ENCODE assay signal across 1 cellular context in genomic region chr15:86001200-86001599, GRCh38.
TF ChIP-seq lines count a peak whose summit lies in the region.

No MANE protein-coding gene starts in this region.

TF ChIP-seq in H1, 55 proteins besides CTCF, POLR2A, EP300 and RAD21:
- TF ChIP-seq TAF1 (IDR thresholded peaks at IDR 0.05; ENCODE audit: low read depth, low read length): no peak
- no peak for TF ChIP-seq KDM5A (IDR thresholded peaks at IDR 0.05; ENCODE audit: low read length)
- TF ChIP-seq HDAC2 (IDR thresholded peaks at IDR 0.05; ENCODE audit: borderline replicate concordance in 1 of 2, low read depth in 2 of 2, low read length in 2 of 2): no peak
- TF ChIP-seq CEBPB (IDR thresholded peaks at IDR 0.05; ENCODE audit: low read depth, low read length): no peak
- no peak for TF ChIP-seq EGR1 (IDR thresholded peaks at IDR 0.05; ENCODE audit: borderline replicate concordance, low read depth, low read length)
- TF ChIP-seq TBP (IDR thresholded peaks at IDR 0.05; ENCODE audit: low read depth, low read length): no peak
- no peak for TF ChIP-seq MAX (IDR thresholded peaks at IDR 0.05)
- no peak for TF ChIP-seq SP2 (IDR thresholded peaks at IDR 0.05; ENCODE audit: low read length)
- no peak for TF ChIP-seq YY1 (IDR thresholded peaks at IDR 0.05; ENCODE audit: low read depth, low read length)
- no peak for TF ChIP-seq SIN3A (conservative IDR thresholded peaks at IDR 0.05 in 1 of 2, IDR thresholded peaks at IDR 0.05 in 1 of 2; ENCODE audit: low read depth in 1 of 2, low read length in 2 of 2)
- no peak for TF ChIP-seq SAP30 (IDR thresholded peaks at IDR 0.05; ENCODE audit: insufficient read depth, insufficient replicate concordance, low read length)
